Comparison of ENCODE assay signal across 11 cellular contexts in genomic region chr7:16466087-16466472, GRCh38. TPM values are rescaled to one million over a fixed set of nuclear protein-coding genes. Genes with fewer than 3 reads are reported as not detected.
DNase-seq lines count a peak whose midpoint lies in the region; ATAC-seq, FAIRE-seq and TF ChIP-seq lines count a peak whose summit lies in the region.
"Had no signal": no experiment of that assay in that cellular context is flagged by ENCODE, and none has a peak within 500 bp of the region (broad histone marks: within the 10 kb centered on the region; RNA-seq: fewer than 3 reads in every experiment).

No MANE protein-coding gene starts in this region.

- no peak for DNase-seq in CD4-positive, alpha-beta T cell
- DNase-seq in SK-N-MC (ENCODE audit: low read depth, low spot score) = no peak
- DNase-seq in pancreas = no peak
- no peak for DNase-seq in activated naive CD4-positive, alpha-beta T cell treated with anti-CD3 and anti-CD28 coated beads, Interleukin-2, amount 10 ng/mL, durations not matched to agents 7 days and 5 days
- DNase-seq in activated T-cell treated with anti-CD3 and anti-CD28 coated beads for 4 hours = no peak
- DNase-seq: activated gamma-delta T cell treated with Interleukin-2 at 50 U/mL for 16 hours; NCI-H524; stimulated activated CD4-positive, alpha-beta T cell treated with anti-CD3 and anti-CD28 coated beads, Interleukin-2, amount 100 ng/mL, for 48 hours had no signal

- peaks cover 4% of the 10 kb centered on the region for H3K27me3 ChIP-seq in CD4-positive, alpha-beta T cell (ENCODE audit: control insufficient read depth, insufficient read depth, low read length)
- no peaks in the 10 kb centered on the region for H3K27me3 ChIP-seq in gastroesophageal sphincter
- H3K27me3 ChIP-seq in pancreas = no peaks in the 10 kb centered on the region

- H3K36me3 ChIP-seq in SK-N-MC (ENCODE audit: insufficient read depth, low read length) (peaks cover 9% of the 10 kb centered on the region; the same call in 1 of the 2 replicates), gastroesophageal sphincter (no peaks in the 10 kb centered on the region), pancreas (no peaks in the 10 kb centered on the region)

- no peak for TF ChIP-seq CTCF in CD4-positive, alpha-beta T cell (IDR thresholded peaks at IDR 0.05)
- TF ChIP-seq CTCF in gastroesophageal sphincter (IDR thresholded peaks at IDR 0.05) (no peak), pancreas (IDR thresholded peaks at IDR 0.05) (no peak)

- peak overlapping the region; percentile 73 for H3K9ac ChIP-seq in SK-N-MC (ENCODE audit: insufficient read length)

- no peaks in the 10 kb centered on the region for H3K36me3 Mint-ChIP-seq in CD4-positive, alpha-beta T cell (ENCODE audit: low read depth)
- no peaks in the 10 kb centered on the region for H3K36me3 Mint-ChIP-seq in activated naive CD4-positive, alpha-beta T cell treated with anti-CD3 and anti-CD28 coated beads, Interleukin-2, amount 10 ng/mL, durations not matched to agents 7 days and 5 days

- no peak for TF ChIP-seq POLR2A in gastroesophageal sphincter (IDR thresholded peaks at IDR 0.05)

- intact Hi-C loops in CD4-positive, alpha-beta T cell (cut with DNase I, micrococcal nuclease) = no loop called here
- intact Hi-C loops in pancreas (cut with DNase I) = no loop called here

- FAIRE-seq in pancreas (lab: Jason Lieb, UNC) = no peak

- POLR2A ChIA-PET in CD4-positive, alpha-beta T cell (lab: Charles Lee) = interaction anchor here (1.1 kb wide), 1 partner anchor 180 kb away, joined by 3 read pairs; no protein-coding TSS in a partner anchor

- H3K27ac ChIP-seq in CD4-positive, alpha-beta T cell (ENCODE audit: low read depth, low read length) = no peak overlapping the region
- H3K27ac ChIP-seq in SK-N-MC = peak overlapping the region; percentile 77
- peak overlapping the region in 2 of 4 donors; percentile 45 to 56 for H3K27ac ChIP-seq in gastroesophageal sphincter
- no peak overlapping the region for H3K27ac ChIP-seq in pancreas

- no peaks in the 10 kb centered on the region for H3K9me3 ChIP-seq in CD4-positive, alpha-beta T cell (ENCODE audit: control insufficient read depth, low read length)
- H3K9me3 ChIP-seq in SK-N-MC (ENCODE audit: low read depth, low read length) = no peaks in the 10 kb centered on the region
- H3K9me3 ChIP-seq in gastroesophageal sphincter = no peaks in the 10 kb centered on the region
- no peaks in the 10 kb centered on the region for H3K9me3 ChIP-seq in pancreas

- peaks cover 12% of the 10 kb centered on the region for H3K27me3 Mint-ChIP-seq in CD4-positive, alpha-beta T cell
- H3K27me3 Mint-ChIP-seq in activated naive CD4-positive, alpha-beta T cell treated with anti-CD3 and anti-CD28 coated beads, Interleukin-2, amount 10 ng/mL, durations not matched to agents 7 days and 5 days = no peaks in the 10 kb centered on the region

- peak overlapping the region; percentile 77 for H3K4me3 ChIP-seq in SK-N-MC
- H3K4me3 ChIP-seq in gastroesophageal sphincter = peak overlapping the region; percentile 21 to 30
- peak overlapping the region in 1 of 4 donors; percentile 6 for H3K4me3 ChIP-seq in pancreas

- peaks cover 7% of the 10 kb centered on the region for H3K4me1 Mint-ChIP-seq in CD4-positive, alpha-beta T cell (ENCODE audit: low read depth)
- no peaks in the 10 kb centered on the region for H3K4me1 Mint-ChIP-seq in activated naive CD4-positive, alpha-beta T cell treated with anti-CD3 and anti-CD28 coated beads, Interleukin-2, amount 10 ng/mL, durations not matched to agents 7 days and 5 days

- CTCF ChIA-PET in CD4-positive, alpha-beta T cell (lab: Charles Lee) = interaction anchor here (0.9 kb wide), 1 partner anchor 48 kb away, joined by 4 read pairs; no protein-coding TSS in a partner anchor
- CTCF ChIA-PET in activated naive CD4-positive, alpha-beta T cell treated with anti-CD3 and anti-CD28 coated beads, Interleukin-2, amount 10 ng/mL, durations not matched to agents 7 days and 5 days (lab: Charles Lee) = no interaction called here

- H3K9me3 Mint-ChIP-seq in CD4-positive, alpha-beta T cell = no peaks in the 10 kb centered on the region
- H3K9me3 Mint-ChIP-seq in activated naive CD4-positive, alpha-beta T cell treated with anti-CD3 and anti-CD28 coated beads, Interleukin-2, amount 10 ng/mL, durations not matched to agents 7 days and 5 days = no peaks in the 10 kb centered on the region

- peak overlapping the region; percentile 36 for H3K4me3 Mint-ChIP-seq in CD4-positive, alpha-beta T cell
- H3K4me3 Mint-ChIP-seq in activated naive CD4-positive, alpha-beta T cell treated with anti-CD3 and anti-CD28 coated beads, Interleukin-2, amount 10 ng/mL, durations not matched to agents 7 days and 5 days = no peak overlapping the region

- ATAC-seq in CD4-positive, alpha-beta T cell (ENCODE audit: poor library complexity) = no peak
- ATAC-seq in gastroesophageal sphincter (no peak), pancreas (peak in 3 of 4 donors; percentile 12 to 29 (median 15)), HG03097 (IDR thresholded peaks at IDR 0.05; ENCODE audit: low FRiP score, unreplicated experiment) (no peak), HG03565 (IDR thresholded peaks at IDR 0.05; ENCODE audit: unreplicated experiment) (no peak)

- H3K4me1 ChIP-seq in gastroesophageal sphincter (peaks cover 0 to 7% (median 0%) of the 10 kb centered on the region in 3 donors), pancreas (peaks cover 0 to 4% (median 0%) of the 10 kb centered on the region in 3 donors)

- TF ChIP-seq EP300 in gastroesophageal sphincter (IDR thresholded peaks at IDR 0.05) = no peak

- no peak overlapping the region for H3K27ac Mint-ChIP-seq in CD4-positive, alpha-beta T cell
- H3K27ac Mint-ChIP-seq in activated naive CD4-positive, alpha-beta T cell treated with anti-CD3 and anti-CD28 coated beads, Interleukin-2, amount 10 ng/mL, durations not matched to agents 7 days and 5 days = no peak overlapping the region

RNA-seq across cellular contexts. Expression of gene SOSTDC1, which starts 0.5 kb away (rescaled TPM):
- not detected for total RNA-seq in CD4-positive, alpha-beta T cell
- total RNA-seq in gastroesophageal sphincter (1 to 10 TPM in 2 of 4 donors, under 1 TPM in 1, not detected in 1; 0.87 to 3.4 (median 3.0) TPM), pancreas (under 1 TPM in 4 of 6 donors, not detected in 2; 0.12 to 0.25 (median 0.18) TPM)
- 1 to 10 TPM in 1 of 2 donors, not detected in 1; 1.3 TPM for polyA plus RNA-seq in pancreas

RNA-seq across cellular contexts. Expression of gene CRPPA, which starts 44.7 kb away (rescaled TPM):
- total RNA-seq in CD4-positive, alpha-beta T cell = 1 to 10 TPM; 1.0 to 1.1 TPM
- total RNA-seq in gastroesophageal sphincter (1 to 10 TPM; 1.8 to 4.7 (median 3.7) TPM), pancreas (1 to 10 TPM; 1.3 to 2.2 (median 1.8) TPM)
- polyA plus RNA-seq in pancreas = under 1 TPM; 0.53 to 0.56 TPM

Comparison
In these comparisons a context has a peak if more than half of its experiments do, and no peak if none do; other contexts are left out.
1. ATAC-seq: peak in pancreas (3 of 4); none in CD4-positive, alpha-beta T cell (single experiment), gastroesophageal sphincter (single experiment), HG03097 (single experiment) and HG03565 (single experiment).